In the genomic region with DNA sequence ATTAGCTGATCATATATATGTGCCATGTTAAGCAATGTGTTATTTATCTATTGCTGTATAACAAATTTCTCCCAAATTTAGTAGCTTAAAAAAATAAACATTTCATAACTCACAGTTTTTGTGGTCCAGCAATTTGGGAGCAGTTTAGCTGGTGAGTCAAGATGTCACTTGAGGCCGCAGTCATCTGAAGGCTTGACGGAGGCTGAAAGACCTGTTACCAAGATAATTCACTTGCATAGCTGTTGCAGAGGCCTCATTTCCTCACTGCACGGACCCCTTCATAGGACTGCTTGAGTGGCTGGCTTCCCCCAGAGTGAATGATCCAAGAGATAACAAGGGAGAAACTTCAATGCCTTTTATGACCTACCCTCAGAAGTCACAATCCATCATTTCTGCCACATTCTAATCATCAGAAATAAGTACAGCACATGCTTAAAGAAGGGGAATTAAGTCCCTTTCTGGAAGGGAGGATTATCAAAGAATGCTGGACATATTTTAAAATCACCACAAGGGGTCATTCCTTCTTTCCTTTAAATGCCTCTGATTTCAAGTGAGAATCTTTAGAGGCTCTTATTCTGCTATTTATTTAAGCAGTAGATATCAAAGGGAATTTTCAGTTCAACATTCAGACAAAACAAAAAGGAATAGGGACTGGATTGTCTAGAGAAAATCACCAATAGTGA, we compare ENCODE assay signal across 10 cellular contexts. TPM values are rescaled to one million over a fixed set of nuclear protein-coding genes. Genes with fewer than 3 reads are reported as not detected.
DNase-seq lines count a peak whose midpoint lies in the region; ATAC-seq and TF ChIP-seq lines count a peak whose summit lies in the region.
"Had no signal": no experiment of that assay in that cellular context is flagged by ENCODE, and none has a peak within 500 bp of the region (broad histone marks: within the 10 kb centered on the region; RNA-seq: fewer than 3 reads in every experiment).

No MANE protein-coding gene starts in this region.

- peaks cover 8% of the 10 kb centered on the region for H3K4me1 Mint-ChIP-seq in type B pancreatic cell (ENCODE audit: unreplicated experiment)
- H3K4me1 Mint-ChIP-seq in stimulated activated naive CD8-positive, alpha-beta T cell treated with anti-CD3 and anti-CD28 coated beads, Interleukin-15, amount 100 ng/mL, for 72 hours = peaks cover 8% of the 10 kb centered on the region

- TF ChIP-seq CTCF in RWPE1 (conservative IDR thresholded peaks at IDR 0.05; ENCODE audit: low read depth) (peak; percentile 48), fibroblast of the aortic adventitia (IDR thresholded peaks at IDR 0.05; ENCODE audit: insufficient read depth, low read length) (peak; percentile 49), type B pancreatic cell (conservative IDR thresholded peaks at IDR 0.05) (peak; percentile 64)

- H3K9me3 Mint-ChIP-seq in type B pancreatic cell = no peaks in the 10 kb centered on the region
- H3K9me3 Mint-ChIP-seq in stimulated activated naive CD8-positive, alpha-beta T cell treated with anti-CD3 and anti-CD28 coated beads, Interleukin-15, amount 100 ng/mL, for 72 hours = no peaks in the 10 kb centered on the region

- no peak overlapping the region for H3K27ac Mint-ChIP-seq in type B pancreatic cell
- no peak overlapping the region for H3K27ac Mint-ChIP-seq in stimulated activated naive CD8-positive, alpha-beta T cell treated with anti-CD3 and anti-CD28 coated beads, Interleukin-15, amount 100 ng/mL, for 72 hours

- no peaks in the 10 kb centered on the region for H3K36me3 Mint-ChIP-seq in type B pancreatic cell

- DNase-seq in SIG-M5 treated with dmso at 0.1 percent for 504 hours (lab: John Stamatoyannopoulos, UW; ENCODE audit: unreplicated experiment) (peak; percentile 14), SIG-M5 (lab: John Stamatoyannopoulos, UW) (no peak), RWPE1 (ENCODE audit: low spot score) (no peak), fibroblast of the aortic adventitia (ENCODE audit: low read depth) (peak; percentile 64), type B pancreatic cell (ENCODE audit: extremely low spot score, unreplicated experiment) (no peak), NCI-H2171 (lab: John Stamatoyannopoulos, UW) (no peak)
- DNase-seq in activated naive CD4-positive, alpha-beta T cell (lab: John Stamatoyannopoulos, UW) = no peak
- no peak for DNase-seq in stimulated activated naive CD8-positive, alpha-beta T cell treated with anti-CD3 and anti-CD28 coated beads, Interleukin-15, amount 100 ng/mL, for 72 hours
- DNase-seq: C1 segment of cervical spinal cord, cortex of kidney had no signal

- POLR2A ChIA-PET in RWPE1 (lab: Yijun Ruan, JAX; ENCODE audit: low non-redundant PET) = no interaction called here

- H3K4me3 ChIP-seq in fibroblast of the aortic adventitia (ENCODE audit: low read depth, low read length) = no peak overlapping the region

- H3K27ac ChIP-seq in RWPE1 = no peak overlapping the region

- CTCF ChIA-PET in RWPE1 (lab: Yijun Ruan, JAX) = interaction anchor here (0.6 to 1.3 kb wide), 5 partner anchors 15 to 244 kb away, joined by 3 to 5 read pairs (median 4); no protein-coding TSS in a partner anchor

- ATAC-seq in stimulated activated naive CD8-positive, alpha-beta T cell treated with anti-CD3 and anti-CD28 coated beads, Interleukin-15, amount 100 ng/mL, for 72 hours = no peak

- no peaks in the 10 kb centered on the region for H3K27me3 Mint-ChIP-seq in type B pancreatic cell
- no peaks in the 10 kb centered on the region for H3K27me3 Mint-ChIP-seq in stimulated activated naive CD8-positive, alpha-beta T cell treated with anti-CD3 and anti-CD28 coated beads, Interleukin-15, amount 100 ng/mL, for 72 hours

- no peak overlapping the region for H3K4me3 Mint-ChIP-seq in type B pancreatic cell
- no peak overlapping the region for H3K4me3 Mint-ChIP-seq in stimulated activated naive CD8-positive, alpha-beta T cell treated with anti-CD3 and anti-CD28 coated beads, Interleukin-15, amount 100 ng/mL, for 72 hours

RNA-seq across cellular contexts. Expression of a gene that starts 10.5 kb away (rescaled TPM):
- total RNA-seq in fibroblast of the aortic adventitia (ENCODE audit: low replicate concordance) (45.0 and 50.8 TPM in 2 replicates), type B pancreatic cell (ENCODE audit: low replicate concordance) (30.4 and 36.0 TPM in 2 replicates)

Comparison
In these comparisons a context has a peak if more than half of its experiments do, and no peak if none do; other contexts are left out.
1. DNase-seq: peak in SIG-M5 treated with dmso at 0.1 percent for 504 hours (single experiment) and fibroblast of the aortic adventitia (single experiment); none in SIG-M5 (single experiment), RWPE1 (single experiment), type B pancreatic cell (single experiment), activated naive CD4-positive, alpha-beta T cell (0 of 4), stimulated activated naive CD8-positive, alpha-beta T cell treated with anti-CD3 and anti-CD28 coated beads, Interleukin-15, amount 100 ng/mL, for 72 hours (0 of 2) and NCI-H2171 (single experiment).
2. Peak in every context shown above with its lines, with median percentiles within 50 percentile points of each other: CTCF ChIP-seq.